In the genomic region with DNA sequence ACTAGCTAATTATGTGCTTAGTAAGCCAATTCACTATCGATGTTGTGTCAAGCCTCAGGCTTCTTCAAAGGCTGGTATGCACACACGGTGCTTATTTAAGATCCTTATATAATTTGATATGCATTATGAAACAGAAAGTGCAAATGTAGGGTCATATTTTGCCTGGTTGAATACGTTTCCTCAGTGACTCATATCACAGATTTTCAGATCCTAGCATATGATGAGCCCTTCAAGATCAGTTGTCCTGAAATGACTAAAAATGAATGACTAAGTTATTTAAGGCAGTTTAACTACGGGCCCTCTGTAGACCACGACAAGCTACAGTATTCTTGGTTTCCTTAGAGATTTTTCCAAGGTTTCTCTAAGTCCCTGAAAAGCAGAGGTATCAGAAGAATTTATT, we compare ENCODE assay signal across 8 cellular contexts.
A peak's percentile ranks its signal among the peaks of the same experiment; 100 is the strongest.
DNase-seq lines count a peak whose midpoint lies in the region; ATAC-seq and TF ChIP-seq lines count a peak whose summit lies in the region.

No MANE protein-coding gene starts in this region.

- no peaks in the 10 kb centered on the region for H3K9me2 ChIP-seq in SK-N-SH

- no peak for TF ChIP-seq EP300 in SK-N-SH (IDR thresholded peaks at IDR 0.05; ENCODE audit: borderline replicate concordance in 1 of 2, low read depth in 1 of 2, low read length in 1 of 2)

- peak; percentile 20 for ATAC-seq in activated naive CD8-positive, alpha-beta T cell treated with anti-CD3 and anti-CD28 coated beads, Interleukin-2, amount 50 U/mL, for 24 hours
- peak; percentile 96 for ATAC-seq in HG02943 (IDR thresholded peaks at IDR 0.05; ENCODE audit: low read depth, unreplicated experiment)
- no peak for ATAC-seq in naive thymus-derived CD8-positive, alpha-beta T cell

- H3F3A ChIP-seq in SK-N-SH (replicated peaks; ENCODE audit: insufficient read depth): no peaks in the 10 kb centered on the region

- no peaks in the 10 kb centered on the region for H3K9me3 ChIP-seq in SK-N-SH

- peaks cover 3% of the 10 kb centered on the region for H3K9me3 Mint-ChIP-seq in activated naive CD8-positive, alpha-beta T cell treated with anti-CD3 and anti-CD28 coated beads, Interleukin-2, amount 50 U/mL, for 24 hours
- H3K9me3 Mint-ChIP-seq in activated naive CD8-positive, alpha-beta T cell treated with anti-CD3 and anti-CD28 coated beads for 36 hours: no peaks in the 10 kb centered on the region
- H3K9me3 Mint-ChIP-seq in mesothelial cell of epicardium: peaks cover 6% of the 10 kb centered on the region
- peaks cover 0 to 9% (median 0%) of the 10 kb centered on the region in 9 donors for H3K9me3 Mint-ChIP-seq in naive thymus-derived CD8-positive, alpha-beta T cell

- H3K4me1 ChIP-seq in SK-N-SH (ENCODE audit: control insufficient read depth in 1 of 2, insufficient read depth in 2 of 2, low read depth in 1 of 2, low read length in 1 of 2): no peaks in the 10 kb centered on the region

- no peak overlapping the region for H3K27ac ChIP-seq in SK-N-SH (ENCODE audit: low read depth in 2 of 2, low read length in 1 of 2)

- TF ChIP-seq RAD21 in SK-N-SH (IDR thresholded peaks at IDR 0.05; ENCODE audit: low read length): no peak

- 19% methylated on average over 5 of the region's 5 CpGs for WGBS in SK-N-SH (ENCODE audit: low lambda C conversion rate)

- H3K9ac ChIP-seq in SK-N-SH: no peak overlapping the region

- no peaks in the 10 kb centered on the region for H3K27me3 ChIP-seq in SK-N-SH (ENCODE audit: insufficient read depth)

- no peak overlapping the region for H3K27ac Mint-ChIP-seq in activated naive CD8-positive, alpha-beta T cell treated with anti-CD3 and anti-CD28 coated beads, Interleukin-2, amount 50 U/mL, for 24 hours
- no peak overlapping the region for H3K27ac Mint-ChIP-seq in activated naive CD8-positive, alpha-beta T cell treated with anti-CD3 and anti-CD28 coated beads for 36 hours
- no peak overlapping the region for H3K27ac Mint-ChIP-seq in mesothelial cell of epicardium
- no peak overlapping the region for H3K27ac Mint-ChIP-seq in naive thymus-derived CD8-positive, alpha-beta T cell

- H3K4me2 ChIP-seq in SK-N-SH: peak overlapping the region; percentile 44; the same call in 1 of the 2 replicates

- no peaks in the 10 kb centered on the region for H3K36me3 ChIP-seq in SK-N-SH (replicated peaks in 1 of 2; ENCODE audit: control insufficient read depth in 1 of 2, insufficient read depth in 2 of 2, low read length in 1 of 2)

- CTCF ChIA-PET in SK-N-SH (lab: Yijun Ruan, JAX): no interaction called here

- H3K4me3 Mint-ChIP-seq in activated naive CD8-positive, alpha-beta T cell treated with anti-CD3 and anti-CD28 coated beads, Interleukin-2, amount 50 U/mL, for 24 hours: no peak overlapping the region
- H3K4me3 Mint-ChIP-seq in activated naive CD8-positive, alpha-beta T cell treated with anti-CD3 and anti-CD28 coated beads for 36 hours: no peak overlapping the region
- H3K4me3 Mint-ChIP-seq in mesothelial cell of epicardium: no peak overlapping the region
- no peak overlapping the region for H3K4me3 Mint-ChIP-seq in naive thymus-derived CD8-positive, alpha-beta T cell

- POLR2A ChIA-PET in SK-N-SH (lab: Yijun Ruan, JAX): no interaction called here
- POLR2A ChIA-PET in naive thymus-derived CD8-positive, alpha-beta T cell (lab: Charles Lee): no interaction called here

- H3K79me2 ChIP-seq in SK-N-SH (ENCODE audit: insufficient read depth): no peaks in the 10 kb centered on the region

- H3K4me3 ChIP-seq in SK-N-SH (ENCODE audit: low read depth in 2 of 2, low read length in 1 of 2): no peak overlapping the region

- H3K4me1 Mint-ChIP-seq in activated naive CD8-positive, alpha-beta T cell treated with anti-CD3 and anti-CD28 coated beads, Interleukin-2, amount 50 U/mL, for 24 hours: no peaks in the 10 kb centered on the region
- no peaks in the 10 kb centered on the region for H3K4me1 Mint-ChIP-seq in activated naive CD8-positive, alpha-beta T cell treated with anti-CD3 and anti-CD28 coated beads for 36 hours
- H3K4me1 Mint-ChIP-seq in mesothelial cell of epicardium: peaks cover 3% of the 10 kb centered on the region
- no peaks in the 10 kb centered on the region for H3K4me1 Mint-ChIP-seq in naive thymus-derived CD8-positive, alpha-beta T cell

- H2AFZ ChIP-seq in SK-N-SH (ENCODE audit: low read depth): no peak overlapping the region; the same call in 1 of the 2 replicates

- no peak for DNase-seq in activated naive CD8-positive, alpha-beta T cell treated with anti-CD3 and anti-CD28 coated beads, Interleukin-2, amount 50 U/mL, for 24 hours
- no peak for DNase-seq in activated naive CD8-positive, alpha-beta T cell treated with anti-CD3 and anti-CD28 coated beads for 36 hours
- DNase-seq in SK-N-SH (no peak), mesothelial cell of epicardium (ENCODE audit: low spot score in 2 of 2, unreplicated experiment in 2 of 2) (no peak), NCI-H2171 treated with DMSO at 0.1 percent for 48 hours (lab: John Stamatoyannopoulos, UW) (no peak)
- DNase-seq in NK-92 treated with Interleukin-12 subunit alpha and Interleukin-12 subunit beta, amount 100 ng/mL, for 24 hours (lab: John Stamatoyannopoulos, UW): no peak
- no peak for DNase-seq in naive thymus-derived CD8-positive, alpha-beta T cell

- H3K27me3 Mint-ChIP-seq in activated naive CD8-positive, alpha-beta T cell treated with anti-CD3 and anti-CD28 coated beads, Interleukin-2, amount 50 U/mL, for 24 hours: no peaks in the 10 kb centered on the region
- no peaks in the 10 kb centered on the region for H3K27me3 Mint-ChIP-seq in activated naive CD8-positive, alpha-beta T cell treated with anti-CD3 and anti-CD28 coated beads for 36 hours
- no peaks in the 10 kb centered on the region for H3K27me3 Mint-ChIP-seq in mesothelial cell of epicardium (ENCODE audit: low read depth)
- no peaks in the 10 kb centered on the region for H3K27me3 Mint-ChIP-seq in naive thymus-derived CD8-positive, alpha-beta T cell

- H3K36me3 Mint-ChIP-seq in activated naive CD8-positive, alpha-beta T cell treated with anti-CD3 and anti-CD28 coated beads, Interleukin-2, amount 50 U/mL, for 24 hours (ENCODE audit: low read depth): no peaks in the 10 kb centered on the region
- H3K36me3 Mint-ChIP-seq in activated naive CD8-positive, alpha-beta T cell treated with anti-CD3 and anti-CD28 coated beads for 36 hours: no peaks in the 10 kb centered on the region
- no peaks in the 10 kb centered on the region for H3K36me3 Mint-ChIP-seq in mesothelial cell of epicardium
- H3K36me3 Mint-ChIP-seq in naive thymus-derived CD8-positive, alpha-beta T cell: no peaks in the 10 kb centered on the region

- H4K20me1 ChIP-seq in SK-N-SH (ENCODE audit: insufficient read depth): no peaks in the 10 kb centered on the region

- no peak for TF ChIP-seq CTCF in SK-N-SH (IDR thresholded peaks at IDR 0.05)
- no peak for TF ChIP-seq CTCF in mesothelial cell of epicardium (IDR thresholded peaks at IDR 0.05; ENCODE audit: unreplicated experiment)

TF ChIP-seq in SK-N-SH, 30 proteins besides CTCF, POLR2A, EP300 and RAD21:
- TF ChIP-seq SIN3A (IDR thresholded peaks at IDR 0.05; ENCODE audit: borderline replicate concordance, low read depth, low read length) (no peak), TEAD4 (IDR thresholded peaks at IDR 0.05; ENCODE audit: borderline replicate concordance, insufficient read depth) (no peak), JUND (IDR thresholded peaks at IDR 0.05) (no peak), NFIC (IDR thresholded peaks at IDR 0.05; ENCODE audit: borderline replicate concordance) (no peak), GATA2 (CRISPR knock-in tag; IDR thresholded peaks at IDR 0.05) (no peak)
- TF ChIP-seq, protein P1, sequence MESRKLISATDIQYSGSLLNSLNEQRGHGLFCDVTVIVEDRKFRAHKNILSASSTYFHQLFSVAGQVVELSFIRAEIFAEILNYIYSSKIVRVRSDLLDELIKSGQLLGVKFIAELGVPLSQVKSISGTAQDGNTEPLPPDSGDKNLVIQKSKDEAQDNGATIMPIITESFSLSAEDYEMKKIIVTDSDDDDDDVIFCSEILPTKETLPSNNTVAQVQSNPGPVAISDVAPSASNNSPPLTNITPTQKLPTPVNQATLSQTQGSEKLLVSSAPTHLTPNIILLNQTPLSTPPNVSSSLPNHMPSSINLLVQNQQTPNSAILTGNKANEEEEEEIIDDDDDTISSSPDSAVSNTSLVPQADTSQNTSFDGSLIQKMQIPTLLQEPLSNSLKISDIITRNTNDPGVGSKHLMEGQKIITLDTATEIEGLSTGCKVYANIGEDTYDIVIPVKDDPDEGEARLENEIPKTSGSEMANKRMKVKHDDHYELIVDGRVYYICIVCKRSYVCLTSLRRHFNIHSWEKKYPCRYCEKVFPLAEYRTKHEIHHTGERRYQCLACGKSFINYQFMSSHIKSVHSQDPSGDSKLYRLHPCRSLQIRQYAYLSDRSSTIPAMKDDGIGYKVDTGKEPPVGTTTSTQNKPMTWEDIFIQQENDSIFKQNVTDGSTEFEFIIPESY (IDR thresholded peaks at IDR 0.05; ENCODE audit: borderline replicate concordance, low read depth): no peak

Comparison
In these comparisons a context has a peak if more than half of its experiments do, and no peak if none do; other contexts are left out.
1. ATAC-seq: peak in activated naive CD8-positive, alpha-beta T cell treated with anti-CD3 and anti-CD28 coated beads, Interleukin-2, amount 50 U/mL, for 24 hours (single experiment) and HG02943 (single experiment); none in naive thymus-derived CD8-positive, alpha-beta T cell (0 of 2).